ENCODE assay signal across 1 cellular context in the genomic region with DNA sequence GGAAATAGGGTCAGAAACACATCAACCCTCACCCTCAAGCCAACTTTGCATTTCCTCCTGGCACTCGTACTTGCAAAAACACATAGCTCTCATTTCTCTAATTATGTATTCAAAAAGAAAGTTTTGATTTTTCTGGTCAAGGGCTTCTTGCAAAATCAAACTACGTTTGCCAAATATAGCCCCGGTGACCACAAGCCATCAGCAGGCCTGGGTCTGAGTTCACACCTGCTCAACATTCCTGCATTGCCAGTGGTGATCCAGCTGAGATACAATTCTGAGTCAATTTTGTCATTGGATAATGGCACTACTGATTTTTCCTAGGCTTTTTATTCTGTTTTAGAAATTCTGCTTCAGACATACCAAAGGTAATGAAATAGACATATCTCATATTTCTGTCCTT.
TF ChIP-seq lines count a peak whose summit lies in the region.

No MANE protein-coding gene starts in this region.

TF ChIP-seq in H1, 55 proteins besides CTCF, POLR2A, EP300 and RAD21:
- TF ChIP-seq PHF8 (conservative IDR thresholded peaks at IDR 0.05; ENCODE audit: low read depth, low read length), result no peak
- TF ChIP-seq JUND (IDR thresholded peaks at IDR 0.05; ENCODE audit: low read length), result no peak
- TF ChIP-seq TAF7 (optimal IDR thresholded peaks at IDR 0.05; ENCODE audit: borderline replicate concordance, low read depth, low read length), result no peak
- TF ChIP-seq GTF2F1 (IDR thresholded peaks at IDR 0.05; ENCODE audit: borderline replicate concordance, low read depth, low read length), result no peak
